ENCODE assay signal across 18 cellular contexts in the genomic region with DNA sequence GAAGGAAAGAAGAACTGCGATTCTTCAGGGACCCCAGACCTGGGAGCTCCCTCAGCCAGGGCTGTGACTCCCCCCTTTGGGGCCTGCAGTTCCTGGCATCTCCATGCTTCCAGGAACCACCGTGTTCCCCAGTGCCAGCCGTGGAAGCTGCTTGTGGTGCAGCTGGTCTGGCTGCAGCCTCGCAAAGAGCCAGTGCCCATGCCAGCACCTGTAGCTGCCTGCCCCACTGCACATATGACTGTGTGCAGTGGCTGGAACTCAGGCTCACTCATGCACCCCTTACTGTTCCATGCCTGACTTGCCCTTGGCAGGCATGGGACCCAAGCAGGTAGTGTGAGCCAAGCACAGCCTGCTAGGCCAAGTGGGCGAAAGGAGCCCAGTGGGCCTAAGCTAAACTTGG.
A peak's percentile ranks its signal among the peaks of the same experiment; 100 is the strongest.
DNase-seq lines count a peak whose midpoint lies in the region; ATAC-seq and TF ChIP-seq lines count a peak whose summit lies in the region.
"Had no signal": no experiment of that assay in that cellular context is flagged by ENCODE, and none has a peak within 500 bp of the region (broad histone marks: within the 10 kb centered on the region; RNA-seq: fewer than 3 reads in every experiment).

No MANE protein-coding gene starts in this region.

- H3K4me3 Mint-ChIP-seq in stimulated activated memory B cell treated with anti-CD40 and anti-IgM and Interleukin-4, amounts not matched to agents 10 μg/mL and 1 μg/mL and 100 μg/mL, for 72 hours = no peak overlapping the region
- no peak overlapping the region for H3K4me3 Mint-ChIP-seq in type B pancreatic cell
- H3K4me3 Mint-ChIP-seq: CD4-positive, CD25-positive, alpha-beta regulatory T cell; CD8-positive, alpha-beta memory T cell; GM23338; IgD-negative memory B cell had no signal

- H3K27me3 Mint-ChIP-seq in stimulated activated memory B cell treated with anti-CD40 and anti-IgM and Interleukin-4, amounts not matched to agents 10 μg/mL and 1 μg/mL and 100 μg/mL, for 72 hours = no peaks in the 10 kb centered on the region
- peaks cover 6% of the 10 kb centered on the region for H3K27me3 Mint-ChIP-seq in type B pancreatic cell
- H3K27me3 Mint-ChIP-seq: CD4-positive, CD25-positive, alpha-beta regulatory T cell; CD8-positive, alpha-beta memory T cell; IgD-negative memory B cell had no signal

- no peaks in the 10 kb centered on the region for H3K9me3 ChIP-seq in mesenchymal stem cell (ENCODE audit: control insufficient read depth, low read length)
- H3K9me3 ChIP-seq in aorta (ENCODE audit: control insufficient read depth, low read length) = no peaks in the 10 kb centered on the region
- H3K9me3 ChIP-seq: BE2C, Caco-2 had no signal

- H3K27me3 ChIP-seq in mesenchymal stem cell (ENCODE audit: control insufficient read depth in 1 of 2, insufficient read depth in 1 of 2, low read length in 2 of 2) = no peaks in the 10 kb centered on the region
- H3K27me3 ChIP-seq in aorta (ENCODE audit: control insufficient read depth in 1 of 2, insufficient read depth in 2 of 2, low read length in 1 of 2) = no peaks in the 10 kb centered on the region
- H3K27me3 ChIP-seq: BE2C had no signal

- DNase-seq in kidney tubule cell (ENCODE audit: low spot score) (peak; percentile 17), mesenchymal stem cell (no peak), aorta (no peak), HuH-7 (ENCODE audit: low spot score) (no peak), type B pancreatic cell (ENCODE audit: extremely low spot score, unreplicated experiment) (no peak), DMS79 treated with DMSO at 0.1 percent for 48 hours (lab: John Stamatoyannopoulos, UW) (no peak)
- DNase-seq: ACHN; BE2C; C1 segment of cervical spinal cord; Caco-2; CD4-positive, CD25-positive, alpha-beta regulatory T cell; CD8-positive, alpha-beta memory T cell; GDM1; HCEC 1CT had no signal

- H3K36me3 ChIP-seq in mesenchymal stem cell (ENCODE audit: control insufficient read depth in 1 of 2, insufficient read depth in 2 of 2, low read depth in 1 of 2, low read length in 2 of 2) (no peaks in the 10 kb centered on the region), aorta (ENCODE audit: control insufficient read depth in 1 of 2, insufficient read depth in 2 of 2, low read length in 1 of 2) (no peaks in the 10 kb centered on the region)
- H3K36me3 ChIP-seq: BE2C had no signal

- ATAC-seq in stimulated activated memory B cell treated with anti-CD40 and anti-IgM and Interleukin-4, amounts not matched to agents 10 μg/mL and 1 μg/mL and 100 μg/mL, for 72 hours = peak; percentile 34
- ATAC-seq in aorta (ENCODE audit: low FRiP score) = peak; percentile 58
- ATAC-seq: GM23338 had no signal

- H3K4me1 ChIP-seq in mesenchymal stem cell (ENCODE audit: control insufficient read depth, insufficient read depth, low read depth, low read length) (no peaks in the 10 kb centered on the region), aorta (ENCODE audit: control insufficient read depth in 1 of 2, insufficient read depth in 2 of 2, low read length in 2 of 2) (no peaks in the 10 kb centered on the region)
- H3K4me1 ChIP-seq: BE2C, Caco-2 had no signal

- intact Hi-C loops in aorta (cut with DNase I) = no loop called here

- no peak overlapping the region for H2AK5ac ChIP-seq in mesenchymal stem cell (ENCODE audit: low read length, severe bottlenecking)

- H3K36me3 Mint-ChIP-seq in stimulated activated memory B cell treated with anti-CD40 and anti-IgM and Interleukin-4, amounts not matched to agents 10 μg/mL and 1 μg/mL and 100 μg/mL, for 72 hours = no peaks in the 10 kb centered on the region
- no peaks in the 10 kb centered on the region for H3K36me3 Mint-ChIP-seq in type B pancreatic cell
- H3K36me3 Mint-ChIP-seq: CD4-positive, CD25-positive, alpha-beta regulatory T cell; CD8-positive, alpha-beta memory T cell; IgD-negative memory B cell had no signal

- no peak overlapping the region for H3K4ac ChIP-seq in mesenchymal stem cell (ENCODE audit: low read depth in 1 of 2, low read length in 2 of 2)

- H2BK12ac ChIP-seq in mesenchymal stem cell (ENCODE audit: low read length in 2 of 2) = no peak overlapping the region

- H2BK15ac ChIP-seq in mesenchymal stem cell (ENCODE audit: low read depth, poor library complexity, severe bottlenecking) = no peak overlapping the region

- H3K23ac ChIP-seq in mesenchymal stem cell (ENCODE audit: low read length in 2 of 2) = no peak overlapping the region

- WGBS in mesenchymal stem cell = 76% methylated on average over 5 of the region's 5 CpGs
- 79 to 86% methylated on average over 5 of the region's 5 CpGs for WGBS in aorta, 2 donors

- no peaks in the 10 kb centered on the region for H3K79me1 ChIP-seq in mesenchymal stem cell (replicated peaks; ENCODE audit: low read length, poor library complexity, severe bottlenecking)

- H3K4me2 ChIP-seq in mesenchymal stem cell (ENCODE audit: low read length, poor library complexity, severe bottlenecking) = no peak overlapping the region
- H3K4me2 ChIP-seq: GM23338 had no signal

- peaks cover 3% of the 10 kb centered on the region for H3K9me3 Mint-ChIP-seq in stimulated activated memory B cell treated with anti-CD40 and anti-IgM and Interleukin-4, amounts not matched to agents 10 μg/mL and 1 μg/mL and 100 μg/mL, for 72 hours
- no peaks in the 10 kb centered on the region for H3K9me3 Mint-ChIP-seq in type B pancreatic cell
- H3K9me3 Mint-ChIP-seq: GM23338 had no signal

- H2BK120ac ChIP-seq in mesenchymal stem cell (ENCODE audit: low read depth, low read length) = no peak overlapping the region

- H4K8ac ChIP-seq in mesenchymal stem cell (ENCODE audit: low read length) = no peak overlapping the region

- H3K4me3 ChIP-seq in mesenchymal stem cell (ENCODE audit: insufficient read depth in 1 of 2, low read depth in 1 of 2, low read length in 2 of 2) (no peak overlapping the region), aorta (ENCODE audit: low read length in 2 of 2) (no peak overlapping the region)
- H3K4me3 ChIP-seq: GM23338 had no signal

- H2BK5ac ChIP-seq in mesenchymal stem cell (ENCODE audit: low read depth, low read length, poor library complexity, severe bottlenecking) = no peak overlapping the region

- no peak overlapping the region for H3K27ac Mint-ChIP-seq in stimulated activated memory B cell treated with anti-CD40 and anti-IgM and Interleukin-4, amounts not matched to agents 10 μg/mL and 1 μg/mL and 100 μg/mL, for 72 hours
- H3K27ac Mint-ChIP-seq in type B pancreatic cell = no peak overlapping the region
- H3K27ac Mint-ChIP-seq: CD4-positive, CD25-positive, alpha-beta regulatory T cell; CD8-positive, alpha-beta memory T cell; GM23338; IgD-negative memory B cell had no signal

- no peak overlapping the region for H3K14ac ChIP-seq in mesenchymal stem cell (ENCODE audit: low read length in 2 of 2)

- H3K18ac ChIP-seq in mesenchymal stem cell (ENCODE audit: low read depth in 1 of 2, low read length in 2 of 2) = no peak overlapping the region

- TF ChIP-seq CTCF in type B pancreatic cell (conservative IDR thresholded peaks at IDR 0.05) = no peak

- H3K27ac ChIP-seq in mesenchymal stem cell (ENCODE audit: low read length, poor library complexity, severe bottlenecking) (no peak overlapping the region), aorta (ENCODE audit: low read depth in 1 of 2, low read length in 2 of 2) (no peak overlapping the region)
- H3K27ac ChIP-seq: HL-60 had no signal

- no peak overlapping the region for H3K9ac ChIP-seq in mesenchymal stem cell (ENCODE audit: low read length)

- no peaks in the 10 kb centered on the region for H3K4me1 Mint-ChIP-seq in stimulated activated memory B cell treated with anti-CD40 and anti-IgM and Interleukin-4, amounts not matched to agents 10 μg/mL and 1 μg/mL and 100 μg/mL, for 72 hours
- no peaks in the 10 kb centered on the region for H3K4me1 Mint-ChIP-seq in type B pancreatic cell (ENCODE audit: unreplicated experiment)
- H3K4me1 Mint-ChIP-seq: CD4-positive, CD25-positive, alpha-beta regulatory T cell; CD8-positive, alpha-beta memory T cell; IgD-negative memory B cell had no signal

- peak overlapping the region; percentile 50 for H4K91ac ChIP-seq in mesenchymal stem cell (ENCODE audit: low read length)

- no peak overlapping the region for H2AFZ ChIP-seq in mesenchymal stem cell (ENCODE audit: low read depth, low read length)
- H2AFZ ChIP-seq: GM23338 had no signal
